In the genomic region with DNA sequence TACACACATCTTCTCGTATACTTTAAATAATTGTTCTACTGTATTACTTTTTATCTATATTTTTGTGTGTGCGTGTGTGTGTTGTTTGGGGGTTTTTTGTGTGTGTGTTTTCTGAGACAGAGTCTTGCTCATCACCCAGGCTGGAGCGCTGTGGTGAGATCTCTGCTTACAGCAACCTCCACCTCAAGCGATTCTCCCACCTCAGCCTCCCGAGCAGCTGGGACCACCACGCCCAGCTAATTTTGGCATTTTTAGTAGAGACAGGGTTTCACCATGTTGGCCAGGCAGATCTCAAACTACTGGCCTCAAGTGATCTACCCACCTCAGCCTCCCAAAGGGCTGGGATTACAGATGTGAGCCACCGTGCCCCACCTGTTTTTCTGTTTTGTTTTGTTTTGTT, we compare ENCODE assay signal across 26 cellular contexts. TPM values are rescaled to one million over a fixed set of nuclear protein-coding genes. Genes with fewer than 3 reads are reported as not detected.
DNase-seq lines count a peak whose midpoint lies in the region; ATAC-seq, FAIRE-seq and TF ChIP-seq lines count a peak whose summit lies in the region.
"Had no signal": no experiment of that assay in that cellular context is flagged by ENCODE, and none has a peak within 500 bp of the region (broad histone marks: within the 10 kb centered on the region; RNA-seq: fewer than 3 reads in every experiment).

No MANE protein-coding gene starts in this region.

- H4K20me1 ChIP-seq in astrocyte (ENCODE audit: insufficient read depth, low read length), result peaks cover 15% of the 10 kb centered on the region

- H3K4me3 Mint-ChIP-seq in activated naive CD4-positive, alpha-beta T cell treated with anti-CD3 and anti-CD28 coated beads, Interleukin-2, amount 50 U/mL, for 24 hours, result peak overlapping the region; percentile 11
- H3K4me3 Mint-ChIP-seq in astrocyte (ENCODE audit: unreplicated experiment) (peak overlapping the region; percentile 60), natural killer cell (peak overlapping the region; percentile 67)

- peaks cover 4% of the 10 kb centered on the region for H3K27me3 Mint-ChIP-seq in activated naive CD4-positive, alpha-beta T cell treated with anti-CD3 and anti-CD28 coated beads, Interleukin-2, amount 50 U/mL, for 24 hours
- H3K27me3 Mint-ChIP-seq in astrocyte (ENCODE audit: low read depth, unreplicated experiment) (peaks cover 3% of the 10 kb centered on the region), natural killer cell (ENCODE audit: low read depth in 2 of 2) (peaks cover 8 to 20% of the 10 kb centered on the region in 2 donors)

- no peaks in the 10 kb centered on the region for H3K36me3 ChIP-seq in astrocyte (ENCODE audit: insufficient read depth, low read length)
- H3K36me3 ChIP-seq: brain microvascular endothelial cell, left lung, prostate gland had no signal

- H3K9me3 Mint-ChIP-seq in activated naive CD4-positive, alpha-beta T cell treated with anti-CD3 and anti-CD28 coated beads, Interleukin-2, amount 50 U/mL, for 24 hours, result no peaks in the 10 kb centered on the region
- H3K9me3 Mint-ChIP-seq in astrocyte (ENCODE audit: unreplicated experiment), result no peaks in the 10 kb centered on the region
- H3K9me3 Mint-ChIP-seq in natural killer cell, result no peaks in the 10 kb centered on the region
- H3K9me3 Mint-ChIP-seq: activated CD4-positive, alpha-beta memory T cell treated with anti-CD3 and anti-CD28 coated beads, Interleukin-2, amount 10 ng/mL, durations not matched to agents 7 days and 5 days had no signal

- H3K4me2 ChIP-seq in astrocyte (ENCODE audit: low read length), result no peak overlapping the region

- H3K4me1 Mint-ChIP-seq in activated naive CD4-positive, alpha-beta T cell treated with anti-CD3 and anti-CD28 coated beads, Interleukin-2, amount 50 U/mL, for 24 hours, result peaks cover 12% of the 10 kb centered on the region
- H3K4me1 Mint-ChIP-seq in astrocyte (ENCODE audit: low read depth, unreplicated experiment) (peaks cover 3% of the 10 kb centered on the region), natural killer cell (peaks cover 6 to 12% of the 10 kb centered on the region in 2 donors)

- TF ChIP-seq CTCF in astrocyte (IDR thresholded peaks at IDR 0.05; ENCODE audit: insufficient read depth, low read depth, low read length) (no peak), natural killer cell (IDR thresholded peaks at IDR 0.05) (no peak), foreskin fibroblast (IDR thresholded peaks at IDR 0.05; ENCODE audit: low read depth, low read length) (no peak)

- H2AFZ ChIP-seq in astrocyte (ENCODE audit: low read depth, low read length), result no peak overlapping the region

- no peak overlapping the region for H3K9ac ChIP-seq in astrocyte (ENCODE audit: low read length)

- intact Hi-C loops in natural killer cell (cut with micrococcal nuclease), result no loop called here

- peaks cover 3% of the 10 kb centered on the region for H3K27me3 ChIP-seq in astrocyte (ENCODE audit: insufficient read depth, low read length)
- H3K27me3 ChIP-seq: brain microvascular endothelial cell, left lung, testis had no signal

- H3K4me3 ChIP-seq in astrocyte (ENCODE audit: insufficient read depth, low read depth, low read length), result no peak overlapping the region
- no peak overlapping the region for H3K4me3 ChIP-seq in foreskin fibroblast (ENCODE audit: low read depth in 1 of 2, low read length in 2 of 2)

- H3K79me2 ChIP-seq in astrocyte (ENCODE audit: insufficient read depth, low read length), result no peaks in the 10 kb centered on the region

- no peak overlapping the region for H3K27ac Mint-ChIP-seq in activated naive CD4-positive, alpha-beta T cell treated with anti-CD3 and anti-CD28 coated beads, Interleukin-2, amount 50 U/mL, for 24 hours
- H3K27ac Mint-ChIP-seq in astrocyte (ENCODE audit: unreplicated experiment) (no peak overlapping the region), natural killer cell (no peak overlapping the region)
- H3K27ac Mint-ChIP-seq: activated CD4-positive, alpha-beta memory T cell treated with anti-CD3 and anti-CD28 coated beads, Interleukin-2, amount 10 ng/mL, durations not matched to agents 7 days and 5 days; B cell had no signal

- no peak for DNase-seq in activated naive CD4-positive, alpha-beta T cell treated with anti-CD3 and anti-CD28 coated beads, Interleukin-2, amount 50 U/mL, for 16 hours
- DNase-seq in astrocyte (ENCODE audit: low read depth) (no peak), natural killer cell (no peak), foreskin fibroblast (no peak), NCI-H1694 treated with DMSO at 0.1 percent for 48 hours (lab: John Stamatoyannopoulos, UW) (no peak), ecto neural progenitor cell (ENCODE audit: low spot score) (no peak)
- DNase-seq: activated CD4-positive, alpha-beta memory T cell treated with anti-CD3 and anti-CD28 coated beads, Interleukin-2, amount 10 ng/mL, durations not matched to agents 7 days and 5 days; activated CD4-positive, CD25-positive, alpha-beta regulatory T cell; activated gamma-delta T cell; brain microvascular endothelial cell; Calu3; DND-41; left lung; NCI-H1092 treated with DMSO at 0.1 percent for 48 hours; NCI-H2029; NCI-H526; NK-92 treated with Interleukin-12 subunit alpha and Interleukin-12 subunit beta, amount 100 ng/mL, for 24 hours; SHP77 treated with DMSO at 0.1 percent for 48 hours; stimulated activated naive CD4-positive, alpha-beta T cell; testis had no signal

- no peaks in the 10 kb centered on the region for H3K9me3 ChIP-seq in astrocyte (ENCODE audit: insufficient read depth, low read depth, low read length)
- H3K9me3 ChIP-seq: left lung, prostate gland, testis had no signal

- no peak overlapping the region for H3K27ac ChIP-seq in astrocyte (ENCODE audit: low read depth, low read length)
- H3K27ac ChIP-seq: brain microvascular endothelial cell, epithelial cell of prostate had no signal

- no peaks in the 10 kb centered on the region for H3K36me3 Mint-ChIP-seq in activated naive CD4-positive, alpha-beta T cell treated with anti-CD3 and anti-CD28 coated beads, Interleukin-2, amount 50 U/mL, for 24 hours
- H3K36me3 Mint-ChIP-seq in astrocyte (ENCODE audit: low read depth, unreplicated experiment) (no peaks in the 10 kb centered on the region), natural killer cell (no peaks in the 10 kb centered on the region)

- no peak for FAIRE-seq in astrocyte (lab: Jason Lieb, UNC)
- FAIRE-seq: islet of Langerhans had no signal

- H3K4me1 ChIP-seq in astrocyte (ENCODE audit: insufficient read depth, low read length), result peaks cover 12% of the 10 kb centered on the region
- H3K4me1 ChIP-seq: prostate gland had no signal

- ATAC-seq in natural killer cell (no peak), GM21423 (IDR thresholded peaks at IDR 0.05; ENCODE audit: unreplicated experiment) (no peak)

RNA-seq across cellular contexts. Expression of gene CMTM4, which starts 1.5 kb away (rescaled TPM):
- 20.2 and 20.9 TPM in 2 replicates for total RNA-seq in astrocyte
- 1 to 10 TPM in 1 of 3 donors, under 1 TPM in 2; 0.61 to 1.4 (median 0.85) TPM for total RNA-seq in natural killer cell

RNA-seq across cellular contexts. Expression of gene DYNC1LI2, which starts 53.4 kb away (rescaled TPM):
- total RNA-seq in astrocyte, result 133 and 150 TPM in 2 replicates
- total RNA-seq in natural killer cell, result 100 to 1,000 TPM; 105 to 115 (median 110) TPM

Comparison
In these comparisons a context has a peak if more than half of its experiments do, and no peak if none do; other contexts are left out.
1. H3K4me3 Mint-ChIP-seq: peak in every context shown above with its lines; median percentile 67 in natural killer cell; 60 in astrocyte; 11 in activated naive CD4-positive, alpha-beta T cell treated with anti-CD3 and anti-CD28 coated beads, Interleukin-2, amount 50 U/mL, for 24 hours.